8 cellular contexts compared by ENCODE assay signal in the genomic region with DNA sequence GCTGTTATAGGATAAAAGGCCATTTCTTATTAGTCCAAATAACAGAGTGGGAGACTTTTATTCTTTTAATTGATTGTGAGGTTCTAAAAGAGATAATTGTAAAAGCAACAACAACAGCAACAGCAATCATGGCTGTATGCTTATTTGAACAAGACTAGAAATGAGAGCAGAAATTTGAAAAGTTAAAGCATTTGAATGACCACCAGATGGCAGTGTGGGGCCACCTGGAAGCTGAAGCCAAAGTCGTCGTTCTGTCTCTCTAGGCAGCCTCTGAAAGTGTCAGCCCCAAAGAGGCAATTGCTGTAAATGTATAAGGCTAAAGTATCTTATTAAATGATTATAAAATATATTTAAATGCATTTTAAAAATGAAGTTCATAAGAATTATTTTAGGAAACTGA. TPM values are rescaled to one million over a fixed set of nuclear protein-coding genes. Genes with fewer than 3 reads are reported as not detected.
DNase-seq lines count a peak whose midpoint lies in the region; ATAC-seq and TF ChIP-seq lines count a peak whose summit lies in the region.

No MANE protein-coding gene starts in this region.

- WGBS in GM23248 (ENCODE audit: low coverage in 1 of 2, low lambda C conversion rate in 2 of 2, missing lambda C conversion rate in 2 of 2), 2 experiments, result 0 to 2% methylated on average over 2 of the region's 2 CpGs
- 3% methylated on average over 2 of the region's 2 CpGs for WGBS in smooth muscle cell (ENCODE audit: low lambda C conversion rate)

- H3K4me1 ChIP-seq in GM23248 (ENCODE audit: insufficient read depth), result no peaks in the 10 kb centered on the region
- H3K4me1 ChIP-seq in right atrium auricular region, result no peaks in the 10 kb centered on the region
- H3K4me1 ChIP-seq in smooth muscle cell (ENCODE audit: low read depth), result no peaks in the 10 kb centered on the region

- no peaks in the 10 kb centered on the region for H3F3A ChIP-seq in GM23248 (ENCODE audit: insufficient read depth)
- no peaks in the 10 kb centered on the region for H3F3A ChIP-seq in SU-DHL-6 (ENCODE audit: insufficient read depth)
- H3F3A ChIP-seq in smooth muscle cell (ENCODE audit: low read depth), result no peaks in the 10 kb centered on the region

- peak; percentile 37 for DNase-seq in EH (ENCODE audit: low read depth)
- peak; percentile 58 for DNase-seq in GM23248
- peak; percentile 67 for DNase-seq in NB4 (ENCODE audit: low read depth)
- peak; percentile 53 for DNase-seq in activated naive CD8-positive, alpha-beta T cell treated with anti-CD3 and anti-CD28 coated beads, Interleukin-2, amount 50 U/mL, for 24 hours
- DNase-seq in right atrium auricular region (ENCODE audit: low spot score), result peak; percentile 62
- DNase-seq in smooth muscle cell (lab: John Stamatoyannopoulos, UW; ENCODE audit: unreplicated experiment), result no peak

- no peak overlapping the region for H3K4me3 Mint-ChIP-seq in activated naive CD8-positive, alpha-beta T cell treated with anti-CD3 and anti-CD28 coated beads, Interleukin-2, amount 50 U/mL, for 24 hours

- TF ChIP-seq POLR2A in NB4 (IDR thresholded peaks at IDR 0.05; ENCODE audit: extremely low read depth, insufficient read length), result no peak

- no peak for ATAC-seq in activated naive CD8-positive, alpha-beta T cell treated with anti-CD3 and anti-CD28 coated beads, Interleukin-2, amount 50 U/mL, for 24 hours
- no peak for ATAC-seq in GM21367 (IDR thresholded peaks at IDR 0.05; ENCODE audit: unreplicated experiment)

- H3K27me3 Mint-ChIP-seq in activated naive CD8-positive, alpha-beta T cell treated with anti-CD3 and anti-CD28 coated beads, Interleukin-2, amount 50 U/mL, for 24 hours, result no peaks in the 10 kb centered on the region

- H3K79me2 ChIP-seq in GM23248 (ENCODE audit: insufficient read depth), result no peaks in the 10 kb centered on the region
- no peaks in the 10 kb centered on the region for H3K79me2 ChIP-seq in SU-DHL-6 (ENCODE audit: insufficient read depth, low read length)
- no peaks in the 10 kb centered on the region for H3K79me2 ChIP-seq in smooth muscle cell (ENCODE audit: low read depth)

- no peak overlapping the region for H3K27ac Mint-ChIP-seq in activated naive CD8-positive, alpha-beta T cell treated with anti-CD3 and anti-CD28 coated beads, Interleukin-2, amount 50 U/mL, for 24 hours

- H3K27ac ChIP-seq in GM23248 (no peak overlapping the region), SU-DHL-6 (ENCODE audit: low read depth, low read length) (no peak overlapping the region), right atrium auricular region (no peak overlapping the region), smooth muscle cell (ENCODE audit: low read depth) (no peak overlapping the region)

- H3K36me3 ChIP-seq in GM23248 (ENCODE audit: low read depth), result no peaks in the 10 kb centered on the region
- H3K36me3 ChIP-seq in SU-DHL-6 (ENCODE audit: low read length), result no peaks in the 10 kb centered on the region
- no peaks in the 10 kb centered on the region for H3K36me3 ChIP-seq in right atrium auricular region
- H3K36me3 ChIP-seq in smooth muscle cell (ENCODE audit: low read depth), result no peaks in the 10 kb centered on the region

- H3K4me1 Mint-ChIP-seq in activated naive CD8-positive, alpha-beta T cell treated with anti-CD3 and anti-CD28 coated beads, Interleukin-2, amount 50 U/mL, for 24 hours, result peaks cover 13% of the 10 kb centered on the region

- in situ Hi-C loops in GM23248 (cut with MboI), result loop anchor here (10.0 to 25.0 kb wide), 2 partner anchors 101 to 174 kb away; no protein-coding TSS in a partner anchor

- H3K4me3 ChIP-seq in GM23248 (no peak overlapping the region), NB4 (ENCODE audit: low read depth, low read length) (no peak overlapping the region), SU-DHL-6 (ENCODE audit: insufficient read depth, low read length, poor library complexity, severe bottlenecking) (no peak overlapping the region), right atrium auricular region (no peak overlapping the region), smooth muscle cell (no peak overlapping the region)

- H3K9me2 ChIP-seq in GM23248 (ENCODE audit: insufficient read depth), result no peaks in the 10 kb centered on the region
- H3K9me2 ChIP-seq in SU-DHL-6 (replicated peaks; ENCODE audit: insufficient read depth, low read length), result no peaks in the 10 kb centered on the region

- peaks cover 6% of the 10 kb centered on the region for H3K36me3 Mint-ChIP-seq in activated naive CD8-positive, alpha-beta T cell treated with anti-CD3 and anti-CD28 coated beads, Interleukin-2, amount 50 U/mL, for 24 hours (ENCODE audit: low read depth)

- H2AFZ ChIP-seq in GM23248 (no peak overlapping the region), SU-DHL-6 (ENCODE audit: low read depth, low read length, severe bottlenecking) (no peak overlapping the region), smooth muscle cell (ENCODE audit: low read depth) (no peak overlapping the region)

- no peaks in the 10 kb centered on the region for H3K9me3 Mint-ChIP-seq in activated naive CD8-positive, alpha-beta T cell treated with anti-CD3 and anti-CD28 coated beads, Interleukin-2, amount 50 U/mL, for 24 hours

- H3K4me2 ChIP-seq in GM23248 (ENCODE audit: unreplicated experiment), result no peak overlapping the region
- H3K4me2 ChIP-seq in SU-DHL-6 (ENCODE audit: low read depth, low read length, poor library complexity, severe bottlenecking), result no peak overlapping the region
- H3K4me2 ChIP-seq in smooth muscle cell, result no peak overlapping the region

- H3K9me3 ChIP-seq in GM23248 (ENCODE audit: low read depth) (no peaks in the 10 kb centered on the region), SU-DHL-6 (ENCODE audit: insufficient read depth, low read length) (no peaks in the 10 kb centered on the region), right atrium auricular region (no peaks in the 10 kb centered on the region), smooth muscle cell (replicated peaks; ENCODE audit: low read depth) (no peaks in the 10 kb centered on the region)

- H3K27me3 ChIP-seq in GM23248 (replicated peaks; ENCODE audit: insufficient read depth) (no peaks in the 10 kb centered on the region), SU-DHL-6 (ENCODE audit: low read length) (no peaks in the 10 kb centered on the region), right atrium auricular region (no peaks in the 10 kb centered on the region), smooth muscle cell (ENCODE audit: low read depth) (no peaks in the 10 kb centered on the region)

- H4K20me1 ChIP-seq in GM23248 (ENCODE audit: insufficient read depth), result no peaks in the 10 kb centered on the region
- no peaks in the 10 kb centered on the region for H4K20me1 ChIP-seq in SU-DHL-6 (ENCODE audit: low read depth, low read length)
- no peaks in the 10 kb centered on the region for H4K20me1 ChIP-seq in smooth muscle cell (ENCODE audit: low read depth)

- TF ChIP-seq CTCF in NB4 (IDR thresholded peaks at IDR 0.05; ENCODE audit: low read depth, low read length) (peak; percentile 12), SU-DHL-6 (IDR thresholded peaks at IDR 0.05; ENCODE audit: insufficient read depth, low read length, poor library complexity, severe bottlenecking) (peak; percentile 33), right atrium auricular region (IDR thresholded peaks at IDR 0.05) (peak; percentile 70 to 84), smooth muscle cell (IDR thresholded peaks at IDR 0.05; ENCODE audit: borderline replicate concordance, insufficient read depth, poor library complexity, severe bottlenecking) (peak; percentile 56)

- H3K9ac ChIP-seq in GM23248 (no peak overlapping the region), SU-DHL-6 (ENCODE audit: low read length) (no peak overlapping the region), smooth muscle cell (ENCODE audit: low read depth) (no peak overlapping the region)

RNA-seq across cellular contexts. Expression of gene SH2D1A, which starts 42.2 kb away (rescaled TPM):
- total RNA-seq in GM23248 (2014; rRNA removed; shearing (Covaris generic)), result not detected in 2 replicates
- polyA plus RNA-seq in GM23248 (2016; fragmentation: Nextera tagmentation; extraction: Ambion mirVana), result not detected in 2 replicates
- total RNA-seq in right atrium auricular region, result 1 to 10 TPM in 1 of 2 donors, not detected in 1; 1.7 TPM
- not detected in 2 replicates for total RNA-seq in smooth muscle cell
- not detected in 2 replicates for polyA plus RNA-seq in smooth muscle cell

RNA-seq across cellular contexts. Expression of gene TEX13D, which starts 56.1 kb away (rescaled TPM):
- not detected in 2 replicates for total RNA-seq in GM23248 (2014; rRNA removed; shearing (Covaris generic))
- 0.11 TPM in 1 of 2 replicates, not detected in the other for polyA plus RNA-seq in GM23248 (2016; fragmentation: Nextera tagmentation; extraction: Ambion mirVana)
- total RNA-seq in right atrium auricular region, result not detected
- 0.04 and 0.13 TPM in 2 replicates for total RNA-seq in smooth muscle cell
- polyA plus RNA-seq in smooth muscle cell, result not detected in 2 replicates

Comparison
In these comparisons a context has a peak if more than half of its experiments do, and no peak if none do; other contexts are left out.
1. CTCF ChIP-seq: peak in every context shown above with its lines; median percentile 77 in right atrium auricular region; 56 in smooth muscle cell; 33 in SU-DHL-6; 12 in NB4.